In the genomic region with DNA sequence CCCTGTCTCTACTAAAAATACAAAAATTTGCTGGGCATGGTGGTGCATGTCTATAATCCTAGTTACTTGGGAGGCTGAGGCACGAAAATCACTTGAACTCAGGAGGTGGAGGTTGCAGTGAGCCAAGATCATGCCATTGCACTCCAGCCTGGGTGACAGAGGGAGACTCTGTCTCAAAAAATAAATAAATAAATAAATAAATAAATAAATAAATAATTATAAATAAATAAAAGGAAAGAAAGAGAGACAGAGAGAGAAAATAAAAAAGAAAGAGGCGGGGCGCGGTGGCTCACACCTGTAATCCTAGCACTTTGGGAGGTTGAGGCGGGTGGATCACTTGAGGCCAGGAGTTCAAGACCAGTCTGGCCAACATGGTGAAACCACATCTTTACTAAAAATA, we compare ENCODE assay signal across 1 cellular context.
TF ChIP-seq lines count a peak whose summit lies in the region.

No MANE protein-coding gene starts in this region.

TF ChIP-seq in HEK293, 187 proteins besides CTCF, POLR2A, EP300 and RAD21 (continued from another document):
- peak; percentile 76; the same call in 1 of the 2 replicates for TF ChIP-seq AEBP2 (tag by site-specific recombination; IDR thresholded peaks at IDR 0.05; ENCODE audit: borderline replicate concordance)
- TF ChIP-seq ZNF341 (tag by site-specific recombination; IDR thresholded peaks at IDR 0.05; ENCODE audit: low read depth), result peak; percentile 16; the same call in 1 of the 2 replicates
- TF ChIP-seq ZNF202 (tag by site-specific recombination; IDR thresholded peaks at IDR 0.05; ENCODE audit: borderline replicate concordance), result peak; percentile 84; the same call in 1 of the 2 replicates
- TF ChIP-seq, protein P1, sequence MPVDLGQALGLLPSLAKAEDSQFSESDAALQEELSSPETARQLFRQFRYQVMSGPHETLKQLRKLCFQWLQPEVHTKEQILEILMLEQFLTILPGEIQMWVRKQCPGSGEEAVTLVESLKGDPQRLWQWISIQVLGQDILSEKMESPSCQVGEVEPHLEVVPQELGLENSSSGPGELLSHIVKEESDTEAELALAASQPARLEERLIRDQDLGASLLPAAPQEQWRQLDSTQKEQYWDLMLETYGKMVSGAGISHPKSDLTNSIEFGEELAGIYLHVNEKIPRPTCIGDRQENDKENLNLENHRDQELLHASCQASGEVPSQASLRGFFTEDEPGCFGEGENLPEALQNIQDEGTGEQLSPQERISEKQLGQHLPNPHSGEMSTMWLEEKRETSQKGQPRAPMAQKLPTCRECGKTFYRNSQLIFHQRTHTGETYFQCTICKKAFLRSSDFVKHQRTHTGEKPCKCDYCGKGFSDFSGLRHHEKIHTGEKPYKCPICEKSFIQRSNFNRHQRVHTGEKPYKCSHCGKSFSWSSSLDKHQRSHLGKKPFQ (tag by site-specific recombination; IDR thresholded peaks at IDR 0.05), result 0 out of 2 replicates have a peak, but pooled peaks have one; percentile 24
- 0 out of 2 replicates have a peak, but pooled peaks have one; percentile 38 for TF ChIP-seq ZNF292 (tag by site-specific recombination; IDR thresholded peaks at IDR 0.05; ENCODE audit: borderline replicate concordance, low read depth)
- 0 out of 2 replicates have a peak, but pooled peaks have one; percentile 45 for TF ChIP-seq ZNF580 (tag by site-specific recombination; IDR thresholded peaks at IDR 0.05)
- peak; percentile 87 for TF ChIP-seq ZBTB11 (tag by site-specific recombination; conservative IDR thresholded peaks at IDR 0.05; ENCODE audit: low read depth)
- TF ChIP-seq ZNF426 (tag by site-specific recombination; IDR thresholded peaks at IDR 0.05), result peak; percentile 96
- 0 out of 2 replicates have a peak, but pooled peaks have one; percentile 61 for TF ChIP-seq ZNF138 (tag by site-specific recombination; IDR thresholded peaks at IDR 0.05; ENCODE audit: borderline replicate concordance)
- TF ChIP-seq ZNF140 (tag by site-specific recombination; IDR thresholded peaks at IDR 0.05), result peak; percentile 87
- TF ChIP-seq REST (tag by site-specific recombination; IDR thresholded peaks at IDR 0.05), result peak; percentile 76
- 0 out of 2 replicates have a peak, but pooled peaks have one; percentile 59 for TF ChIP-seq ZNF19 (tag by site-specific recombination; IDR thresholded peaks at IDR 0.05; ENCODE audit: low read depth)
- peak; percentile 69; the same call in 1 of the 2 replicates for TF ChIP-seq ZNF664 (tag by site-specific recombination; IDR thresholded peaks at IDR 0.05)
- TF ChIP-seq PRDM4 (tag by site-specific recombination; IDR thresholded peaks at IDR 0.05), result peak; percentile 15; the same call in 1 of the 2 replicates
- 0 out of 2 replicates have a peak, but pooled peaks have one; percentile 51 for TF ChIP-seq ZNF791 (tag by site-specific recombination; IDR thresholded peaks at IDR 0.05)
- peak; percentile 64; the same call in 1 of the 2 replicates for TF ChIP-seq ZBTB21 (tag by site-specific recombination; IDR thresholded peaks at IDR 0.05)
- TF ChIP-seq ZFP3 (tag by site-specific recombination; IDR thresholded peaks at IDR 0.05; ENCODE audit: low read depth), result 0 out of 2 replicates have a peak, but pooled peaks have one; percentile 40
- TF ChIP-seq ZNF518A (tag by site-specific recombination; conservative IDR thresholded peaks at IDR 0.05; ENCODE audit: low read depth), result peak; percentile 94
